Comparison of ENCODE assay signal across 1 cellular context in the genomic region with DNA sequence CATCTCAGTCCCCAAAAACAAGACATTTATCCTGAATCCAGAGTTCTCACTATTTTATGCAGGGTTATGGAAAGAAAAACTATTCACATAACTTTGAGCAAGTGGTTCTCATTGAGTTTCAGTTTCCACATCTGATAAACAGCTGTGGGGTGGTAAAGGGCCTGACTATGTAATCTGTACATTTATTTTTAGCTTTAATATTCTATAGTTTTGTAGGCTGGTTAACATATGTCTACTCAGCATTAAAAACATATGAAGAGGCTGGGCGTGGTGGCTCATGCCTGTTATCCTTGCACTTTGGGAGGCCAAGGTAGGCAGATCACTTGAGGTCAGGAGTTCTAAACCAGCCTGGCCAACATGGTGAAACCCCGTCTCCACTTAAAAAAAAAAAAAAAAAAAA.
TF ChIP-seq lines count a peak whose summit lies in the region.

No MANE protein-coding gene starts in this region.

TF ChIP-seq in K562, 482 proteins besides CTCF, POLR2A, EP300 and RAD21 (continued from another document):
- TF ChIP-seq CHD7 (IDR thresholded peaks at IDR 0.05; ENCODE audit: low read depth, low read length) (no peak), SIN3A (IDR thresholded peaks at IDR 0.05; ENCODE audit: borderline replicate concordance in 2 of 2, control insufficient read depth in 1 of 2, low read depth in 2 of 2, low read length in 2 of 2) (no peak), BDP1 (IDR thresholded peaks at IDR 0.05; ENCODE audit: insufficient read depth, insufficient read length) (no peak), CREM (IDR thresholded peaks at IDR 0.05; ENCODE audit: low read depth) (no peak), ARHGAP35 (IDR thresholded peaks at IDR 0.05; ENCODE audit: partially characterized antibody) (no peak), MTF1 (CRISPR knock-in tag; IDR thresholded peaks at IDR 0.05; ENCODE audit: borderline replicate concordance) (no peak), ZNF217 (CRISPR knock-in tag; IDR thresholded peaks at IDR 0.05) (no peak), DNMT1 (IDR thresholded peaks at IDR 0.05) (no peak), MAFG (tag; conservative IDR thresholded peaks at IDR 0.05) (0 out of 2 replicates have a peak, but pooled peaks have one; percentile 8)
